38 cellular contexts compared by ENCODE assay signal in genomic region chr17:6611231-6611630, GRCh38. TPM values are rescaled to one million over a fixed set of nuclear protein-coding genes. Genes with fewer than 3 reads are reported as not detected.
"Had no signal": no experiment of that assay in that cellular context is flagged by ENCODE, and none has a peak within 500 bp of the region (broad histone marks: within the 10 kb centered on the region; RNA-seq: fewer than 3 reads in every experiment).

No MANE protein-coding gene starts in this region.

- H3K9me3 Mint-ChIP-seq: activated CD4-positive, alpha-beta memory T cell treated with anti-CD3 and anti-CD28 coated beads, Interleukin-2, amount 10 ng/mL, durations not matched to agents 7 days and 5 days; activated CD4-positive, alpha-beta T cell treated with anti-CD3 and anti-CD28 coated beads, Interleukin-2, amount 10 ng/mL, durations not matched to agents 7 days and 5 days; activated naive CD4-positive, alpha-beta T cell treated with anti-CD3 and anti-CD28 coated beads, Interleukin-2, amount 10 ng/mL, durations not matched to agents 7 days and 5 days; activated naive CD4-positive, alpha-beta T cell treated with anti-CD3 and anti-CD28 coated beads, Interleukin-2, amount 50 U/mL, for 24 hours; activated naive CD8-positive, alpha-beta T cell treated with anti-CD3 and anti-CD28 coated beads, Interleukin-2, amount 10 ng/mL, durations not matched to agents 7 days and 5 days; activated naive CD8-positive, alpha-beta T cell treated with anti-CD3 and anti-CD28 coated beads, Interleukin-2, amount 50 U/mL, for 24 hours; activated T-cell treated with anti-CD3 and anti-CD28 coated beads, Interleukin-2, amount 50 U/mL, for 24 hours; activated T-helper 2 cell treated with anti-CD3 and anti-CD28 coated beads, Interferon-gamma antibody, Interleukin-2, Interleukin-4, amounts not matched to agents 10 μg/mL and 5 μg/mL and 100 μg/mL, durations not matched to agents 14 hours and 24 hours and 36 hours; brain; central memory CD8-positive, alpha-beta T cell; T-helper 1 cell treated with Interleukin-12 subunit alpha and Interleukin-12 subunit beta and Interleukin-4 antibody, amounts not matched to agents 30 μg/mL and 1 μg/mL, for 36 hours; T-helper 2 cell treated with Interferon-gamma antibody and Interleukin-4, amounts not matched to agents 5 μg/mL and 100 μg/mL, for 36 hours had no signal

- H3K27me3 ChIP-seq: ascending aorta, cardiac muscle cell had no signal

- DNase-seq: activated CD4-positive, alpha-beta memory T cell treated with anti-CD3 and anti-CD28 coated beads, Interleukin-2, amount 10 ng/mL, durations not matched to agents 7 days and 5 days; activated CD4-positive, alpha-beta T cell treated with anti-CD3 and anti-CD28 coated beads for 1 hour; activated CD4-positive, alpha-beta T cell treated with anti-CD3 and anti-CD28 coated beads for 36 hours; activated CD4-positive, alpha-beta T cell treated with anti-CD3 and anti-CD28 coated beads, Interleukin-2, amount 10 ng/mL, durations not matched to agents 7 days and 5 days; activated CD4-positive, alpha-beta T cell treated with anti-CD3 and anti-CD28 coated beads, Interleukin-2, amount 50 U/mL, for 48 hours; activated CD4-positive, CD25-positive, alpha-beta regulatory T cell; activated CD8-positive, alpha-beta memory T cell treated with anti-CD3 and anti-CD28 coated beads for 24 hours; activated CD8-positive, alpha-beta memory T cell treated with anti-CD3 and anti-CD28 coated beads, Interleukin-2, amount 10 ng/mL, durations not matched to agents 7 days and 5 days; activated CD8-positive, alpha-beta memory T cell treated with anti-CD3 and anti-CD28 coated beads, Interleukin-2, amount 50 U/mL, for 48 hours; activated CD8-positive, alpha-beta T cell treated with anti-CD3 and anti-CD28 coated beads, Interleukin-2, amount 10 ng/mL, durations not matched to agents 7 days and 5 days; activated effector memory CD4-positive, alpha-beta T cell treated with Interleukin-2 at 50 U/mL for 16 hours; activated gamma-delta T cell; activated naive CD4-positive, alpha-beta T cell treated with anti-CD3 and anti-CD28 coated beads, Interleukin-2, amount 10 ng/mL, durations not matched to agents 7 days and 5 days; activated naive CD4-positive, alpha-beta T cell treated with Interleukin-2 at 50 U/mL for 16 hours; activated naive CD8-positive, alpha-beta T cell treated with anti-CD3 and anti-CD28 coated beads, Interleukin-2, amount 10 ng/mL, durations not matched to agents 7 days and 5 days; activated naive CD8-positive, alpha-beta T cell treated with anti-CD3 and anti-CD28 coated beads, Interleukin-2, amount 50 U/mL, for 24 hours; activated T-cell treated with anti-CD3 and anti-CD28 coated beads, Interleukin-2, amount 50 U/mL, for 24 hours; activated T-cell treated with anti-CD3 and anti-CD28 coated beads, Interleukin-2, amount 50 U/mL, for 48 hours; amygdala; anterior cingulate cortex; caudate nucleus; cerebellar nuclear complex; T-helper 1 cell; T-helper 2 cell; T-helper 9 cell had no signal

- H3K9me3 ChIP-seq: ascending aorta had no signal

- FAIRE-seq: bronchial epithelial cell, TTC549 had no signal

- H3K4me3 Mint-ChIP-seq: activated CD4-positive, alpha-beta memory T cell treated with anti-CD3 and anti-CD28 coated beads, Interleukin-2, amount 10 ng/mL, durations not matched to agents 7 days and 5 days; activated CD4-positive, alpha-beta T cell treated with anti-CD3 and anti-CD28 coated beads for 36 hours; activated CD4-positive, alpha-beta T cell treated with anti-CD3 and anti-CD28 coated beads, Interleukin-2, amount 10 ng/mL, durations not matched to agents 7 days and 5 days; activated CD8-positive, alpha-beta memory T cell treated with anti-CD3 and anti-CD28 coated beads, Interleukin-2, amount 10 ng/mL, durations not matched to agents 7 days and 5 days; activated CD8-positive, alpha-beta T cell treated with anti-CD3 and anti-CD28 coated beads, Interleukin-2, amount 10 ng/mL, durations not matched to agents 7 days and 5 days; activated naive CD4-positive, alpha-beta T cell treated with anti-CD3 and anti-CD28 coated beads, Interleukin-2, amount 10 ng/mL, durations not matched to agents 7 days and 5 days; activated naive CD4-positive, alpha-beta T cell treated with anti-CD3 and anti-CD28 coated beads, Interleukin-2, amount 50 U/mL, for 24 hours; activated naive CD8-positive, alpha-beta T cell; activated naive CD8-positive, alpha-beta T cell treated with anti-CD3 and anti-CD28 coated beads, Interleukin-2, amount 10 ng/mL, durations not matched to agents 7 days and 5 days; activated naive CD8-positive, alpha-beta T cell treated with anti-CD3 and anti-CD28 coated beads, Interleukin-2, amount 50 U/mL, for 24 hours; activated T-cell treated with anti-CD3 and anti-CD28 coated beads, Interleukin-2, amount 50 U/mL, for 24 hours; brain; central memory CD8-positive, alpha-beta T cell; T-helper 1 cell treated with Interleukin-12 subunit alpha and Interleukin-12 subunit beta and Interleukin-4 antibody, amounts not matched to agents 30 μg/mL and 1 μg/mL, for 36 hours; T-helper 2 cell treated with Interferon-gamma antibody and Interleukin-4, amounts not matched to agents 5 μg/mL and 100 μg/mL, for 36 hours had no signal

- H3K4me1 ChIP-seq: ascending aorta had no signal

- H3K27ac ChIP-seq: ascending aorta, cardiac muscle cell, VCaP had no signal

- H3K27me3 Mint-ChIP-seq: activated CD4-positive, alpha-beta memory T cell treated with anti-CD3 and anti-CD28 coated beads, Interleukin-2, amount 10 ng/mL, durations not matched to agents 7 days and 5 days; activated CD4-positive, alpha-beta T cell treated with anti-CD3 and anti-CD28 coated beads for 36 hours; activated CD4-positive, alpha-beta T cell treated with anti-CD3 and anti-CD28 coated beads, Interleukin-2, amount 10 ng/mL, durations not matched to agents 7 days and 5 days; activated CD8-positive, alpha-beta memory T cell treated with anti-CD3 and anti-CD28 coated beads, Interleukin-2, amount 10 ng/mL, durations not matched to agents 7 days and 5 days; activated naive CD4-positive, alpha-beta T cell treated with anti-CD3 and anti-CD28 coated beads, Interleukin-2, amount 10 ng/mL, durations not matched to agents 7 days and 5 days; activated naive CD4-positive, alpha-beta T cell treated with anti-CD3 and anti-CD28 coated beads, Interleukin-2, amount 50 U/mL, for 24 hours; activated naive CD8-positive, alpha-beta T cell; activated naive CD8-positive, alpha-beta T cell treated with anti-CD3 and anti-CD28 coated beads, Interleukin-2, amount 10 ng/mL, durations not matched to agents 7 days and 5 days; activated naive CD8-positive, alpha-beta T cell treated with anti-CD3 and anti-CD28 coated beads, Interleukin-2, amount 50 U/mL, for 24 hours; activated T-cell treated with anti-CD3 and anti-CD28 coated beads, Interleukin-2, amount 50 U/mL, for 24 hours; brain; central memory CD8-positive, alpha-beta T cell had no signal

- H3K27ac Mint-ChIP-seq: activated CD4-positive, alpha-beta memory T cell treated with anti-CD3 and anti-CD28 coated beads, Interleukin-2, amount 10 ng/mL, durations not matched to agents 7 days and 5 days; activated CD4-positive, alpha-beta T cell treated with anti-CD3 and anti-CD28 coated beads for 36 hours; activated CD4-positive, alpha-beta T cell treated with anti-CD3 and anti-CD28 coated beads, Interleukin-2, amount 10 ng/mL, durations not matched to agents 7 days and 5 days; activated CD8-positive, alpha-beta memory T cell treated with anti-CD3 and anti-CD28 coated beads, Interleukin-2, amount 10 ng/mL, durations not matched to agents 7 days and 5 days; activated CD8-positive, alpha-beta T cell treated with anti-CD3 and anti-CD28 coated beads, Interleukin-2, amount 10 ng/mL, durations not matched to agents 7 days and 5 days; activated naive CD4-positive, alpha-beta T cell treated with anti-CD3 and anti-CD28 coated beads, Interleukin-2, amount 10 ng/mL, durations not matched to agents 7 days and 5 days; activated naive CD4-positive, alpha-beta T cell treated with anti-CD3 and anti-CD28 coated beads, Interleukin-2, amount 50 U/mL, for 24 hours; activated naive CD8-positive, alpha-beta T cell; activated naive CD8-positive, alpha-beta T cell treated with anti-CD3 and anti-CD28 coated beads, Interleukin-2, amount 10 ng/mL, durations not matched to agents 7 days and 5 days; activated naive CD8-positive, alpha-beta T cell treated with anti-CD3 and anti-CD28 coated beads, Interleukin-2, amount 50 U/mL, for 24 hours; activated T-cell treated with anti-CD3 and anti-CD28 coated beads, Interleukin-2, amount 50 U/mL, for 24 hours; activated T-helper 2 cell treated with anti-CD3 and anti-CD28 coated beads, Interferon-gamma antibody, Interleukin-2, Interleukin-4, amounts not matched to agents 10 μg/mL and 5 μg/mL and 100 μg/mL, durations not matched to agents 14 hours and 24 hours and 36 hours; brain; T-helper 1 cell treated with Interleukin-12 subunit alpha and Interleukin-12 subunit beta and Interleukin-4 antibody, amounts not matched to agents 30 μg/mL and 1 μg/mL, for 36 hours; T-helper 2 cell treated with Interferon-gamma antibody and Interleukin-4, amounts not matched to agents 5 μg/mL and 100 μg/mL, for 36 hours had no signal

- H3K4me1 Mint-ChIP-seq: activated CD4-positive, alpha-beta memory T cell treated with anti-CD3 and anti-CD28 coated beads, Interleukin-2, amount 10 ng/mL, durations not matched to agents 7 days and 5 days; activated CD4-positive, alpha-beta T cell treated with anti-CD3 and anti-CD28 coated beads, Interleukin-2, amount 10 ng/mL, durations not matched to agents 7 days and 5 days; activated CD8-positive, alpha-beta memory T cell treated with anti-CD3 and anti-CD28 coated beads, Interleukin-2, amount 10 ng/mL, durations not matched to agents 7 days and 5 days; activated naive CD4-positive, alpha-beta T cell treated with anti-CD3 and anti-CD28 coated beads, Interleukin-2, amount 10 ng/mL, durations not matched to agents 7 days and 5 days; activated naive CD4-positive, alpha-beta T cell treated with anti-CD3 and anti-CD28 coated beads, Interleukin-2, amount 50 U/mL, for 24 hours; activated naive CD8-positive, alpha-beta T cell treated with anti-CD3 and anti-CD28 coated beads, Interleukin-2, amount 10 ng/mL, durations not matched to agents 7 days and 5 days; brain had no signal

- ATAC-seq: activated CD4-positive, alpha-beta T cell treated with anti-CD3 and anti-CD28 coated beads for 36 hours; activated CD4-positive, CD25-positive, alpha-beta regulatory T cell treated with anti-CD3 and anti-CD28 coated beads, Interleukin-2, amount 50 U/mL, for 24 hours; activated CD8-positive, alpha-beta memory T cell treated with anti-CD3 and anti-CD28 coated beads, Interleukin-2, amount 10 ng/mL, durations not matched to agents 7 days and 5 days; activated CD8-positive, alpha-beta T cell treated with anti-CD3 and anti-CD28 coated beads, Interleukin-2, amount 10 ng/mL, durations not matched to agents 7 days and 5 days; activated naive CD8-positive, alpha-beta T cell treated with anti-CD3 and anti-CD28 coated beads, Interleukin-2, amount 50 U/mL, for 24 hours had no signal

- H3K4me3 ChIP-seq: ascending aorta, cardiac muscle cell had no signal

RNA-seq across cellular contexts. Expression of gene MED31, which starts 40.2 kb away (rescaled TPM):
- total RNA-seq: ascending aorta had no signal
